In the genomic region with DNA sequence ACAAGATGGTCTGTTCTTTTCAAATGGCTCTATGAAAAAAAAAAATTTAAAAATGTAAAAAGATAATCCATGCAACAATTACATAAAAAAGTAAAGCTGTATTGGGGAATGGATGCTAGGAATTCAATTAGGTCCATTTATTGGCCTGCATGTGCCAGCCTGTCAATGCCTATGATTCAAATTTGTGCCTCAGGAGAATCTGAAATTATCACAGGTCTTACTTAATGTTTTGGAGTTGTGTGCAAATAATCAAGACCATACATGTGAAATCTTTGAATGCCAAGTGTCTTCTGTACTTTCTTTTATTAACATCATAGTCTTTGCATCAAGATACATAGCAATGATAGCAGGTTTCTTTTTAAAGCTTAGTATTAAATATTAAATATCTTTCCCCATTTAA, we compare ENCODE assay signal across 30 cellular contexts.
"Had no signal": no experiment of that assay in that cellular context is flagged by ENCODE, and none has a peak within 500 bp of the region (broad histone marks: within the 10 kb centered on the region; RNA-seq: fewer than 3 reads in every experiment).

No MANE protein-coding gene starts in this region.

- H3K27ac ChIP-seq: ovary, parathyroid adenoma, psoas muscle, right lobe of liver, sigmoid colon, testis, tibial artery, transverse colon, upper lobe of right lung, uterus had no signal

- FAIRE-seq: small intestine had no signal

- H3K27me3 Mint-ChIP-seq: naive thymus-derived CD8-positive, alpha-beta T cell; natural killer cell treated with Interleukin-12 subunit alpha and Interleukin-12 subunit beta and Interleukin-15 and Interleukin-18, amount 100 ng/mL, for 72 hours; progenitor cell of endocrine pancreas; stimulated activated memory B cell treated with anti-CD40 and anti-IgM and Interleukin-4, amounts not matched to agents 10 μg/mL and 1 μg/mL and 100 μg/mL, for 72 hours; stimulated activated naive CD8-positive, alpha-beta T cell treated with anti-CD3 and anti-CD28 coated beads, Interleukin-15, amount 100 ng/mL, for 72 hours; type B pancreatic cell had no signal

- H3K4me1 Mint-ChIP-seq: naive thymus-derived CD8-positive, alpha-beta T cell; nephron progenitor cell; neural crest cell; stimulated activated memory B cell treated with anti-CD40 and anti-IgM and Interleukin-4, amounts not matched to agents 10 μg/mL and 1 μg/mL and 100 μg/mL, for 72 hours; stimulated activated naive CD8-positive, alpha-beta T cell treated with anti-CD3 and anti-CD28 coated beads, Interleukin-15, amount 100 ng/mL, for 72 hours had no signal

- H3K9ac ChIP-seq: parathyroid adenoma had no signal

- H3K4me3 ChIP-seq: ovary, psoas muscle, right lobe of liver, sigmoid colon, suprapubic skin, testis, tibial artery, transverse colon, upper lobe of right lung, uterus had no signal

- DNase-seq: naive thymus-derived CD8-positive, alpha-beta T cell; nephron progenitor cell; occipital lobe; ovary; posterior cingulate gyrus; psoas muscle; right cardiac atrium; right lobe of liver; sigmoid colon; small intestine; stimulated activated CD4-positive, alpha-beta T cell treated with anti-CD3 and anti-CD28 coated beads, Interleukin-15, amount 100 ng/mL, for 24 hours; stimulated activated CD4-positive, alpha-beta T cell treated with anti-CD3 and anti-CD28 coated beads, Interleukin-2, amount 100 ng/mL, for 24 hours; stimulated activated CD4-positive, alpha-beta T cell treated with anti-CD3 and anti-CD28 coated beads, Interleukin-2, amount 100 ng/mL, for 48 hours; stimulated activated CD4-positive, alpha-beta T cell treated with anti-CD3 and anti-CD28 coated beads, Interleukin-4, amount 100 ng/mL, for 24 hours; stimulated activated naive CD4-positive, alpha-beta T cell; stimulated activated naive CD8-positive, alpha-beta T cell treated with anti-CD3 and anti-CD28 coated beads, Interleukin-15, amount 100 ng/mL, for 72 hours; stimulated activated naive CD8-positive, alpha-beta T cell treated with anti-CD3 and anti-CD28 coated beads, Interleukin-15, Interleukin-2, amounts not matched to agents 100 U/mL and 50 U/mL, for 24 hours; substantia nigra; testis; tibial artery; transverse colon; upper lobe of right lung; uterus had no signal

- H3K9me3 Mint-ChIP-seq: naive thymus-derived CD8-positive, alpha-beta T cell; natural killer cell treated with Interleukin-12 subunit alpha and Interleukin-12 subunit beta and Interleukin-15 and Interleukin-18, amount 100 ng/mL, for 72 hours; nephron progenitor cell; neural crest cell; stimulated activated memory B cell treated with anti-CD40 and anti-IgM and Interleukin-4, amounts not matched to agents 10 μg/mL and 1 μg/mL and 100 μg/mL, for 72 hours; stimulated activated naive CD8-positive, alpha-beta T cell treated with anti-CD3 and anti-CD28 coated beads, Interleukin-15, amount 100 ng/mL, for 72 hours; type B pancreatic cell had no signal

- H3K27ac Mint-ChIP-seq: natural killer cell treated with Interleukin-12 subunit alpha and Interleukin-12 subunit beta and Interleukin-15 and Interleukin-18, amount 100 ng/mL, for 72 hours; progenitor cell of endocrine pancreas; stimulated activated memory B cell treated with anti-CD40 and anti-IgM and Interleukin-4, amounts not matched to agents 10 μg/mL and 1 μg/mL and 100 μg/mL, for 72 hours; stimulated activated naive CD8-positive, alpha-beta T cell treated with anti-CD3 and anti-CD28 coated beads, Interleukin-15, amount 100 ng/mL, for 72 hours; type B pancreatic cell had no signal

- H3K4me1 ChIP-seq: parathyroid adenoma, psoas muscle, right lobe of liver, sigmoid colon, testis, tibial artery, transverse colon, upper lobe of right lung, uterus had no signal

- H2AFZ ChIP-seq: parathyroid adenoma had no signal

- H3K79me2 ChIP-seq: parathyroid adenoma had no signal

- ATAC-seq: naive thymus-derived CD8-positive, alpha-beta T cell; natural killer cell treated with Interleukin-12 subunit alpha and Interleukin-12 subunit beta and Interleukin-15 and Interleukin-18, amount 100 ng/mL, for 72 hours; psoas muscle; right cardiac atrium; right lobe of liver; stimulated activated memory B cell treated with anti-CD40 and anti-IgM and Interleukin-4, amounts not matched to agents 10 μg/mL and 1 μg/mL and 100 μg/mL, for 72 hours; stimulated activated naive CD8-positive, alpha-beta T cell treated with anti-CD3 and anti-CD28 coated beads, Interleukin-15, amount 100 ng/mL, for 72 hours; stimulated activated naive CD8-positive, alpha-beta T cell treated with anti-CD3 and anti-CD28 coated beads, Interleukin-15, Interleukin-2, amounts not matched to agents 100 U/mL and 50 U/mL, for 24 hours; upper lobe of right lung had no signal

- H3K27me3 ChIP-seq: ovary, right lobe of liver, sigmoid colon, suprapubic skin, testis, tibial artery, transverse colon, upper lobe of right lung, uterus had no signal

- H3K4me3 Mint-ChIP-seq: naive thymus-derived CD8-positive, alpha-beta T cell; natural killer cell treated with Interleukin-12 subunit alpha and Interleukin-12 subunit beta and Interleukin-15 and Interleukin-18, amount 100 ng/mL, for 72 hours; nephron progenitor cell; neural crest cell; stimulated activated memory B cell treated with anti-CD40 and anti-IgM and Interleukin-4, amounts not matched to agents 10 μg/mL and 1 μg/mL and 100 μg/mL, for 72 hours; stimulated activated naive CD8-positive, alpha-beta T cell treated with anti-CD3 and anti-CD28 coated beads, Interleukin-15, amount 100 ng/mL, for 72 hours; type B pancreatic cell had no signal

- H3K36me3 ChIP-seq: ovary, uterus had no signal

- H3K9me3 ChIP-seq: ovary, psoas muscle, right lobe of liver, sigmoid colon, suprapubic skin, testis, tibial artery, transverse colon, upper lobe of right lung, uterus had no signal
